ENCODE assay signal across 9 cellular contexts in genomic region chr18:49788327-49788908, GRCh38. TPM values are rescaled to one million over a fixed set of nuclear protein-coding genes. Genes with fewer than 3 reads are reported as not detected.
A peak's percentile ranks its signal among the peaks of the same experiment; 100 is the strongest.
DNase-seq lines count a peak whose midpoint lies in the region; ATAC-seq and TF ChIP-seq lines count a peak whose summit lies in the region.
"Had no signal": no experiment of that assay in that cellular context is flagged by ENCODE, and none has a peak within 500 bp of the region (broad histone marks: within the 10 kb centered on the region; RNA-seq: fewer than 3 reads in every experiment).

No MANE protein-coding gene starts in this region.

- H3K9me3 ChIP-seq in CD8-positive, alpha-beta T cell (ENCODE audit: low read length): no peaks in the 10 kb centered on the region
- no peaks in the 10 kb centered on the region for H3K9me3 ChIP-seq in tibial artery

- H3K4me1 Mint-ChIP-seq in CD8-positive, alpha-beta T cell (ENCODE audit: low read depth): peaks cover 48% of the 10 kb centered on the region
- H3K4me1 Mint-ChIP-seq in immature natural killer cell: peaks cover 57 to 70% of the 10 kb centered on the region in 2 donors

- CTCF ChIA-PET in CD8-positive, alpha-beta T cell (lab: Charles Lee): interaction anchor here (0.6 to 1.0 kb wide), 2 partner anchors 279 to 293 kb away, joined by 3 to 5 read pairs; no protein-coding TSS in a partner anchor

- H3K9me3 Mint-ChIP-seq in CD8-positive, alpha-beta T cell: no peaks in the 10 kb centered on the region
- no peaks in the 10 kb centered on the region for H3K9me3 Mint-ChIP-seq in immature natural killer cell

- intact Hi-C loops in CD8-positive, alpha-beta T cell (cut with DNase I, micrococcal nuclease): loop anchor here in 1 of 2 experiments (5.0 kb wide), 1 partner anchor 34 kb away; no protein-coding TSS in a partner anchor
- intact Hi-C loops in tibial artery (cut with DNase I; ENCODE audit: low total_unique reads): no loop called here

- H3K27ac ChIP-seq in CD8-positive, alpha-beta T cell (ENCODE audit: low read depth, low read length): peak overlapping the region; percentile 8
- no peak overlapping the region for H3K27ac ChIP-seq in tibial artery

- ATAC-seq in CD8-positive, alpha-beta T cell: no peak
- ATAC-seq in GM21515 (IDR thresholded peaks at IDR 0.05; ENCODE audit: unreplicated experiment): peak; percentile 54

- peaks cover 9% of the 10 kb centered on the region for H3K36me3 ChIP-seq in CD8-positive, alpha-beta T cell (ENCODE audit: insufficient read depth, low read length)
- peaks cover 49 to 80% (median 76%) of the 10 kb centered on the region in 3 donors for H3K36me3 ChIP-seq in tibial artery

- POLR2A ChIA-PET in CD8-positive, alpha-beta T cell (lab: Charles Lee): no interaction called here

- no peak for DNase-seq in CD8-positive, alpha-beta T cell
- DNase-seq in RPMI7951 (ENCODE audit: low read depth): peak; percentile 14
- DNase-seq in immature natural killer cell: peak in 2 of 3 donors; percentile 24 to 28
- DNase-seq in hippocampal formation (lab: John Stamatoyannopoulos, UW): no peak
- no peak for DNase-seq in NCI-H187 (lab: John Stamatoyannopoulos, UW)
- no peak for DNase-seq in tibial artery
- DNase-seq in iPS-NIHi7 (ENCODE audit: extremely low spot score): no peak
- DNase-seq: GDM1 had no signal

- H3K27ac Mint-ChIP-seq in CD8-positive, alpha-beta T cell: peak overlapping the region; percentile 86
- peak overlapping the region; percentile 88 to 95 (median 92) for H3K27ac Mint-ChIP-seq in immature natural killer cell

- peaks cover 26% of the 10 kb centered on the region for H3K4me1 ChIP-seq in CD8-positive, alpha-beta T cell (ENCODE audit: insufficient read depth, low read length)
- no peaks in the 10 kb centered on the region for H3K4me1 ChIP-seq in tibial artery

- H3K27me3 Mint-ChIP-seq in CD8-positive, alpha-beta T cell (ENCODE audit: low read depth): no peaks in the 10 kb centered on the region
- H3K27me3 Mint-ChIP-seq in immature natural killer cell (ENCODE audit: low read depth in 3 of 3): peaks cover 0 to 2% (median 0%) of the 10 kb centered on the region in 3 donors

- peaks cover 71% of the 10 kb centered on the region for H3K36me3 Mint-ChIP-seq in CD8-positive, alpha-beta T cell
- H3K36me3 Mint-ChIP-seq in immature natural killer cell: peaks cover 20 to 32% (median 32%) of the 10 kb centered on the region in 3 donors

- H3K4me3 Mint-ChIP-seq in CD8-positive, alpha-beta T cell: peak overlapping the region; percentile 66
- peak overlapping the region; percentile 70 to 84 (median 81) for H3K4me3 Mint-ChIP-seq in immature natural killer cell

- H3K27me3 ChIP-seq in CD8-positive, alpha-beta T cell (ENCODE audit: insufficient read depth, low read length): no peaks in the 10 kb centered on the region
- no peaks in the 10 kb centered on the region for H3K27me3 ChIP-seq in tibial artery

- TF ChIP-seq CTCF in CD8-positive, alpha-beta T cell (IDR thresholded peaks at IDR 0.05): no peak
- no peak for TF ChIP-seq CTCF in tibial artery (IDR thresholded peaks at IDR 0.05)

- H3K4me3 ChIP-seq in CD8-positive, alpha-beta T cell (ENCODE audit: low read depth, low read length): no peak overlapping the region
- no peak overlapping the region for H3K4me3 ChIP-seq in tibial artery

RNA-seq across cellular contexts. Expression of gene ACAA2, which starts 24.9 kb away (rescaled TPM):
- 1 to 10 TPM; 9.5 to 10.0 TPM for total RNA-seq in CD8-positive, alpha-beta T cell
- total RNA-seq in RPMI7951 (2014; rRNA removed; shearing (Covaris generic)): 52.9 and 57.1 TPM in 2 replicates
- 100 to 1,000 TPM; 181 to 426 (median 203) TPM for polyA plus RNA-seq in immature natural killer cell

Comparison
In these comparisons a context has a peak if more than half of its experiments do, and no peak if none do; other contexts are left out.
1. DNase-seq: peak in RPMI7951 (single experiment) and immature natural killer cell (2 of 3); none in CD8-positive, alpha-beta T cell (0 of 7), hippocampal formation (0 of 2), NCI-H187 (0 of 2), tibial artery (0 of 2) and iPS-NIHi7 (single experiment).